9 cellular contexts compared by ENCODE assay signal in genomic region chrX:13717697-13718483, GRCh38. TPM values are rescaled to one million over a fixed set of nuclear protein-coding genes. Genes with fewer than 3 reads are reported as not detected.
A peak's percentile ranks its signal among the peaks of the same experiment; 100 is the strongest.
DNase-seq lines count a peak whose midpoint lies in the region; TF ChIP-seq lines count a peak whose summit lies in the region.
"Had no signal": no experiment of that assay in that cellular context is flagged by ENCODE, and none has a peak within 500 bp of the region (broad histone marks: within the 10 kb centered on the region; RNA-seq: fewer than 3 reads in every experiment).

No MANE protein-coding gene starts in this region.

- H3K4me3 ChIP-seq in muscle layer of colon (ENCODE audit: low read depth in 1 of 2, low read length in 2 of 2) (no peak overlapping the region), uterus (no peak overlapping the region)

- TF ChIP-seq CTCF in uterus (IDR thresholded peaks at IDR 0.05) = no peak

- peak overlapping the region; percentile 14 for H3K27ac Mint-ChIP-seq in activated naive CD4-positive, alpha-beta T cell treated with anti-CD3 and anti-CD28 coated beads, Interleukin-2, amount 10 ng/mL, durations not matched to agents 7 days and 5 days

- CTCF ChIA-PET in activated naive CD4-positive, alpha-beta T cell treated with anti-CD3 and anti-CD28 coated beads, Interleukin-2, amount 10 ng/mL, durations not matched to agents 7 days and 5 days (lab: Charles Lee) = no interaction called here

- no peak overlapping the region for H3K4me3 Mint-ChIP-seq in activated naive CD4-positive, alpha-beta T cell treated with anti-CD3 and anti-CD28 coated beads, Interleukin-2, amount 10 ng/mL, durations not matched to agents 7 days and 5 days

- H3K27me3 ChIP-seq in muscle layer of colon (ENCODE audit: control insufficient read depth in 1 of 2, insufficient read depth in 2 of 2, low read length in 2 of 2) (no peaks in the 10 kb centered on the region), uterus (no peaks in the 10 kb centered on the region)

- no peak overlapping the region for H3K9ac ChIP-seq in muscle layer of colon (ENCODE audit: low read length)

- no peaks in the 10 kb centered on the region for H3K36me3 ChIP-seq in muscle layer of colon (ENCODE audit: insufficient read depth, low read length)
- no peaks in the 10 kb centered on the region for H3K36me3 ChIP-seq in uterus

- H3K27ac ChIP-seq in cingulate gyrus (ENCODE audit: low read depth, low read length) (peak overlapping the region; percentile 39), muscle layer of colon (ENCODE audit: low read depth, low read length) (peak overlapping the region; percentile 12), uterus (peak overlapping the region; percentile 63 to 87)

- DNase-seq in activated naive CD4-positive, alpha-beta T cell treated with anti-CD3 and anti-CD28 coated beads, Interleukin-2, amount 10 ng/mL, durations not matched to agents 7 days and 5 days = no peak
- no peak for DNase-seq in activated naive CD4-positive, alpha-beta T cell (lab: John Stamatoyannopoulos, UW)
- DNase-seq in uterus (peak; percentile 49 to 54), posterior vena cava (ENCODE audit: low spot score) (no peak), T1000 (lab: John Stamatoyannopoulos, UW) (no peak)
- DNase-seq in activated CD4-positive, alpha-beta T cell treated with anti-CD3 and anti-CD28 coated beads, Interleukin-2, amount 50 U/mL, for 4 hours = no peak
- DNase-seq: NCI-H1105 treated with DMSO at 0.1 percent for 48 hours had no signal

- H3K4me1 ChIP-seq in muscle layer of colon (ENCODE audit: insufficient read depth, low read length) (peaks cover 10% of the 10 kb centered on the region), uterus (no peaks in the 10 kb centered on the region)

- TF ChIP-seq POLR2A in uterus (IDR thresholded peaks at IDR 0.05) = no peak

- intact Hi-C loops in uterus (cut with DNase I; ENCODE audit: low total_unique reads) (no loop called here), posterior vena cava (cut with DNase I) (no loop called here)

- no peaks in the 10 kb centered on the region for H3K27me3 Mint-ChIP-seq in activated naive CD4-positive, alpha-beta T cell treated with anti-CD3 and anti-CD28 coated beads, Interleukin-2, amount 10 ng/mL, durations not matched to agents 7 days and 5 days

- no peaks in the 10 kb centered on the region for H3K9me3 Mint-ChIP-seq in activated naive CD4-positive, alpha-beta T cell treated with anti-CD3 and anti-CD28 coated beads, Interleukin-2, amount 10 ng/mL, durations not matched to agents 7 days and 5 days

- H3K9me3 ChIP-seq in muscle layer of colon (ENCODE audit: low read length) (no peaks in the 10 kb centered on the region), uterus (no peaks in the 10 kb centered on the region)

- peaks cover 43% of the 10 kb centered on the region for H3K36me3 Mint-ChIP-seq in activated naive CD4-positive, alpha-beta T cell treated with anti-CD3 and anti-CD28 coated beads, Interleukin-2, amount 10 ng/mL, durations not matched to agents 7 days and 5 days

- H3K4me1 Mint-ChIP-seq in activated naive CD4-positive, alpha-beta T cell treated with anti-CD3 and anti-CD28 coated beads, Interleukin-2, amount 10 ng/mL, durations not matched to agents 7 days and 5 days = peaks cover 26% of the 10 kb centered on the region

RNA-seq across cellular contexts. Expression of gene TRAPPC2, which starts 16.5 kb away (rescaled TPM):
- 10 to 100 TPM in 3 of 4 donors, 1 to 10 TPM in 1; 5.6 to 48.0 (median 22.8) TPM for total RNA-seq in uterus
- 10 to 100 TPM; 15.0 to 15.8 TPM for total RNA-seq in posterior vena cava

RNA-seq across cellular contexts. Expression of gene OFD1, which starts 16.7 kb away (rescaled TPM):
- total RNA-seq in uterus (100 to 1,000 TPM in 1 of 4 donors, 10 to 100 TPM in 3; 24.1 to 172 (median 49.7) TPM), posterior vena cava (10 to 100 TPM; 18.2 to 19.9 TPM)

RNA-seq across cellular contexts. Expression of gene RAB9A, which starts 29.0 kb away (rescaled TPM):
- 10 to 100 TPM; 27.2 to 40.2 (median 28.2) TPM for total RNA-seq in uterus
- 10 to 100 TPM; 16.2 to 19.0 TPM for total RNA-seq in posterior vena cava

Comparison
In these comparisons a context has a peak if more than half of its experiments do, and no peak if none do; other contexts are left out.
1. DNase-seq: peak in uterus (2 of 2); none in activated naive CD4-positive, alpha-beta T cell treated with anti-CD3 and anti-CD28 coated beads, Interleukin-2, amount 10 ng/mL, durations not matched to agents 7 days and 5 days (single experiment), activated naive CD4-positive, alpha-beta T cell (0 of 4), posterior vena cava (single experiment), T1000 (single experiment) and activated CD4-positive, alpha-beta T cell treated with anti-CD3 and anti-CD28 coated beads, Interleukin-2, amount 50 U/mL, for 4 hours (0 of 2).
2. H3K27ac ChIP-seq: peak in every context shown above with its lines; median percentile 75 in uterus; 39 in cingulate gyrus; 12 in muscle layer of colon.